Comparison of ENCODE assay signal across 1 cellular context in genomic region chr6:42217523-42218367, GRCh38.
TF ChIP-seq lines count a peak whose summit lies in the region.

MRPS10 (minus strand) TSS chr6:42217861; CDS start chr6:42217849, 12 bp downstream.

TF ChIP-seq in K562, 482 proteins besides CTCF, POLR2A, EP300 and RAD21 (continued from another document and continues in another):
- TF ChIP-seq E2F1 (CRISPR knock-in tag; IDR thresholded peaks at IDR 0.05) (peak; percentile 22; the same call in 1 of the 2 replicates), CCNT2 (IDR thresholded peaks at IDR 0.05; ENCODE audit: borderline replicate concordance, extremely low read depth, insufficient read length, low read depth, low read length) (peak; percentile 21), RREB1 (CRISPR knock-in tag; IDR thresholded peaks at IDR 0.05) (0 out of 2 replicates have a peak, but pooled peaks have one; percentile 10), ATF7 (IDR thresholded peaks at IDR 0.05) (peak; percentile 81), HNRNPL (IDR thresholded peaks at IDR 0.05; ENCODE audit: low read depth, low read length) (no peak), HDGF (IDR thresholded peaks at IDR 0.05) (peak; percentile 97), HDAC1 (IDR thresholded peaks at IDR 0.05) (peak; percentile 48 to 64; a peak in 3 of 4 replicates), MTA3 (IDR thresholded peaks at IDR 0.05; ENCODE audit: borderline replicate concordance) (peak; percentile 87; the same call in 1 of the 2 replicates), NCOA1 (IDR thresholded peaks at IDR 0.05; ENCODE audit: low read depth) (peak; percentile 8; the same call in 1 of the 2 replicates), SMAD2 (IDR thresholded peaks at IDR 0.05; ENCODE audit: low read depth, low read length) (no peak), FOXK1 (CRISPR knock-in tag; IDR thresholded peaks at IDR 0.05; ENCODE audit: borderline replicate concordance) (no peak), CBX3 (IDR thresholded peaks at IDR 0.05; ENCODE audit: borderline replicate concordance in 1 of 2, low read length in 2 of 2) (peak in 1 of 2 experiments; percentile 63; a peak in 1 of 3 replicates), POLR2H (tag; IDR thresholded peaks at IDR 0.05; ENCODE audit: low read depth) (peak; percentile 88; the same call in 1 of the 2 replicates), FOXM1 (IDR thresholded peaks at IDR 0.05; ENCODE audit: low read depth) (peak; percentile 24; the same call in 1 of the 2 replicates), FOXM1 (CRISPR knock-in tag; IDR thresholded peaks at IDR 0.05; ENCODE audit: low read depth) (no peak), RBM22 (IDR thresholded peaks at IDR 0.05; ENCODE audit: low read depth, low read length, poor library complexity, severe bottlenecking) (no peak), MIER1 (IDR thresholded peaks at IDR 0.05; ENCODE audit: low read depth) (peak; percentile 67), HDAC2 (IDR thresholded peaks at IDR 0.05) (peak; percentile 46; the same call in 1 of the 2 replicates), TBP (optimal IDR thresholded peaks at IDR 0.05; ENCODE audit: low read depth, low read length) (peak; percentile 96), KDM5B (IDR thresholded peaks at IDR 0.05; ENCODE audit: insufficient replicate concordance, low read depth, low read length) (peak; percentile 83), ZNF445 (CRISPR knock-in tag; IDR thresholded peaks at IDR 0.05; ENCODE audit: low read depth) (0 out of 2 replicates have a peak, but pooled peaks have one; percentile 25), ARNT (IDR thresholded peaks at IDR 0.05) (peak; percentile 37 to 47; a peak in 2 of 4 replicates), CEBPB (tag; IDR thresholded peaks at IDR 0.05) (no peak), SNIP1 (IDR thresholded peaks at IDR 0.05; ENCODE audit: low read depth) (peak; percentile 97), NFRKB (IDR thresholded peaks at IDR 0.05; ENCODE audit: low read depth) (peak; percentile 95), SMAD1 (IDR thresholded peaks at IDR 0.05; ENCODE audit: low read depth, low read length, partially characterized antibody) (peak; percentile 58), THRAP3 (IDR thresholded peaks at IDR 0.05; ENCODE audit: borderline replicate concordance) (0 out of 2 replicates have a peak, but pooled peaks have one; percentile 41), ZBTB33 (CRISPR knock-in tag; IDR thresholded peaks at IDR 0.05) (peak; percentile 33; the same call in 1 of the 2 replicates), MLX (CRISPR knock-in tag; conservative IDR thresholded peaks at IDR 0.05) (0 out of 4 replicates have a peak, but pooled peaks of 1 of the 2 experiments have one; percentile 45), HNRNPUL1 (IDR thresholded peaks at IDR 0.05; ENCODE audit: low read length) (no peak), THAP12 (CRISPR knock-in tag; IDR thresholded peaks at IDR 0.05) (peak; percentile 98), MYC (IDR thresholded peaks at IDR 0.05; ENCODE audit: low read depth, low read length) (peak; percentile 83), MYC (CRISPR knock-in tag; IDR thresholded peaks at IDR 0.05; ENCODE audit: borderline replicate concordance, low read depth) (no peak), FOXK2 (conservative IDR thresholded peaks at IDR 0.05 in 1 of 2, IDR thresholded peaks at IDR 0.05 in 1 of 2; ENCODE audit: low read depth in 2 of 2) (peak; percentile 75 to 85), ZNF583 (CRISPR knock-in tag; IDR thresholded peaks at IDR 0.05) (0 out of 2 replicates have a peak, but pooled peaks have one; percentile 45), RNF219 (CRISPR knock-in tag; IDR thresholded peaks at IDR 0.05) (no peak), ZNF253 (CRISPR knock-in tag; conservative IDR thresholded peaks at IDR 0.05) (0 out of 2 replicates have a peak, but pooled peaks have one; percentile 5), ZNF282 (CRISPR knock-in tag; IDR thresholded peaks at IDR 0.05) (no peak), PHF8 (IDR thresholded peaks at IDR 0.05; ENCODE audit: borderline replicate concordance, low read length) (peak; percentile 95), ARID1B (IDR thresholded peaks at IDR 0.05) (0 out of 2 replicates have a peak, but pooled peaks have one; percentile 13), ZBED1 (IDR thresholded peaks at IDR 0.05) (0 out of 2 replicates have a peak, but pooled peaks have one; percentile 39), NFXL1 (CRISPR knock-in tag; IDR thresholded peaks at IDR 0.05) (no peak; the same call in 1 of the 2 replicates), ZNF121 (CRISPR knock-in tag; conservative IDR thresholded peaks at IDR 0.05) (peak; percentile 64; the same call in 1 of the 2 replicates), ZNF644 (tag; IDR thresholded peaks at IDR 0.05; ENCODE audit: low read depth) (peak; percentile 54), NR2C2 (CRISPR knock-in tag; IDR thresholded peaks at IDR 0.05) (peak; percentile 100), NR2C2 (tag; IDR thresholded peaks at IDR 0.05) (peak; percentile 100), ELF1 (tag; IDR thresholded peaks at IDR 0.05) (peak; percentile 78), JUN (IDR thresholded peaks at IDR 0.05; ENCODE audit: borderline replicate concordance, low read depth, low read length) (peak; percentile 68; the same call in 1 of the 2 replicates), JUN (CRISPR knock-in tag; IDR thresholded peaks at IDR 0.05; ENCODE audit: borderline replicate concordance) (no peak), ARHGAP35 (IDR thresholded peaks at IDR 0.05; ENCODE audit: partially characterized antibody) (peak; percentile 69), TBL1XR1 (IDR thresholded peaks at IDR 0.05; ENCODE audit: low read length in 2 of 2) (0 out of 4 replicates have a peak, but pooled peaks of 1 of the 2 experiments have one; percentile 10), POU5F1 (IDR thresholded peaks at IDR 0.05; ENCODE audit: borderline replicate concordance, low read depth, low read length, partially characterized antibody) (peak; percentile 53), ZNF639 (CRISPR knock-in tag; conservative IDR thresholded peaks at IDR 0.05 in 1 of 2, IDR thresholded peaks at IDR 0.05 in 1 of 2) (peak in 1 of 2 experiments; percentile 92; a peak in 2 of 4 replicates), PURB (CRISPR knock-in tag; IDR thresholded peaks at IDR 0.05; ENCODE audit: low read depth) (no peak), C11orf30 (IDR thresholded peaks at IDR 0.05; ENCODE audit: low read depth) (peak; percentile 94), SP2 (IDR thresholded peaks at IDR 0.05; ENCODE audit: extremely low read depth, low read depth, low read length, poor library complexity, severe bottlenecking) (peak; percentile 98)
